9 cellular contexts compared by ENCODE assay signal in the genomic region with DNA sequence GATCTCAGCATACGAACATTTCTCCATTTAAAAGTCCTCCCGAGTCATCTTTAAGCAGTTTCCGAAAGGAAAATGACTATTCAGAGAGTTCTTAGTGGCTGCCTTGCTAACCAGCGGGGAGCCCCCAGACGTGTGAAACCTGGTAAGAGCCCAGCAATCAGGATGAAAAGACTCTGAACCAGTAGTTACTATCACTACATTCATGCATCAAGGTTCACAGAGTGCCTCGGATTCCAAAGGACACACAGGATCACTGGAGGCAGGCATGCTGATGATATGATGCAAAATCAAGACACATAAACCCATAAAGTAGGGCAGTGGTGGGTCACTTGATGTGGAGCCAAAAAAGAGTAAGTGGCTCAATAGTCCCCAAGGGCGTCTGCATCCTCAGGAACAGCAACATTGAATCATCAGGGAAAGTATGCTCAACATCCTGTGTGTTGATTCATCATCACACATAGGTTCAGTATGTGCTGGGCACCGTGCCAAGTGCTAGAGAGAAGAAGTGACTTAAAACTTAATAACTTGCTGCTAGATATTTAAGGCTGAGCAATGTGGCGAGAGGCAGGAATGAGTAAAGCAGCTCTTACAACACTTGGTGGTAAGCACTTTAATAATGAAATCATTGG. TPM values are rescaled to one million over a fixed set of nuclear protein-coding genes. Genes with fewer than 3 reads are reported as not detected.
DNase-seq lines count a peak whose midpoint lies in the region; ATAC-seq, FAIRE-seq and TF ChIP-seq lines count a peak whose summit lies in the region.
"Had no signal": no experiment of that assay in that cellular context is flagged by ENCODE, and none has a peak within 500 bp of the region (broad histone marks: within the 10 kb centered on the region; RNA-seq: fewer than 3 reads in every experiment).

No MANE protein-coding gene starts in this region.

- no peak overlapping the region for H3K4me2 ChIP-seq in DND-41 (ENCODE audit: insufficient read depth, low read length)

- peak; percentile 98 for FAIRE-seq in bronchial epithelial cell (lab: Jason Lieb, UNC)

- no peak overlapping the region for H3K9ac ChIP-seq in DND-41 (ENCODE audit: low read depth, low read length)

- no peak overlapping the region for H3K27ac ChIP-seq in DND-41 (ENCODE audit: low read length)

- H3K9me3 ChIP-seq in DND-41 (ENCODE audit: insufficient read depth, low read length, severe bottlenecking), result no peaks in the 10 kb centered on the region

- DNase-seq in DND-41 (peak; percentile 12), HS-5 (ENCODE audit: low read depth) (peak; percentile 100), bronchial epithelial cell (ENCODE audit: low read depth) (peak; percentile 100), left lobe of liver (ENCODE audit: low spot score) (peak; percentile 51), NCI-H146 treated with DMSO at 0.1 percent for 48 hours (lab: John Stamatoyannopoulos, UW; ENCODE audit: unreplicated experiment) (no peak)
- DNase-seq in stimulated activated CD4-positive, alpha-beta T cell treated with anti-CD3 and anti-CD28 coated beads, TNF-alpha, amount 100 ng/mL, for 1 hour (ENCODE audit: low read depth in 3 of 3, low spot score in 1 of 3), result peak in 2 of 3 donors; percentile 43 to 50
- DNase-seq: stimulated activated naive B cell treated with anti-CD40 and anti-IgM and Interleukin-4, amounts not matched to agents 10 μg/mL and 1 μg/mL and 100 μg/mL, for 72 hours had no signal

- H3K36me3 ChIP-seq in DND-41 (ENCODE audit: insufficient read depth, low read length), result no peaks in the 10 kb centered on the region
- H3K36me3 ChIP-seq in bronchial epithelial cell (ENCODE audit: control insufficient read depth, insufficient read depth, low read length), result no peaks in the 10 kb centered on the region

- no peak for ATAC-seq in DND-41 (ENCODE audit: insufficient read depth, low read depth)
- peak; percentile 85 to 86 for ATAC-seq in activated CD4-positive, CD25-positive, alpha-beta regulatory T cell treated with anti-CD3 and anti-CD28 coated beads, Interleukin-2, amount 50 U/mL, for 24 hours
- ATAC-seq in left lobe of liver, result peak; percentile 19
- no peak for ATAC-seq in GM18505 (IDR thresholded peaks at IDR 0.05; ENCODE audit: unreplicated experiment)

- TF ChIP-seq CTCF in DND-41 (IDR thresholded peaks at IDR 0.05; ENCODE audit: borderline replicate concordance, extremely low read depth, low read length, poor library complexity, severe bottlenecking) (no peak), bronchial epithelial cell (IDR thresholded peaks at IDR 0.05; ENCODE audit: insufficient read depth, low read length, severe bottlenecking) (no peak)

- H3K4me1 ChIP-seq in DND-41 (ENCODE audit: insufficient read depth, low read length), result no peaks in the 10 kb centered on the region

- TF ChIP-seq POLR2A in GM18505 (IDR thresholded peaks at IDR 0.05; ENCODE audit: borderline replicate concordance, extremely low read depth, insufficient read depth, insufficient read length), result no peak

- no peaks in the 10 kb centered on the region for H3K27me3 ChIP-seq in DND-41 (ENCODE audit: insufficient read depth, low read length, poor library complexity)
- H3K27me3 ChIP-seq in bronchial epithelial cell (ENCODE audit: control insufficient read depth, insufficient read depth, low read length), result no peaks in the 10 kb centered on the region

- H2AFZ ChIP-seq in DND-41 (ENCODE audit: low read depth, low read length), result no peak overlapping the region

- no peaks in the 10 kb centered on the region for H4K20me1 ChIP-seq in DND-41 (ENCODE audit: insufficient read depth, low read length)

- H3K4me3 ChIP-seq in DND-41 (ENCODE audit: low read depth in 1 of 2, low read length in 2 of 2) (no peak overlapping the region), bronchial epithelial cell (ENCODE audit: low read depth, low read length) (peak overlapping the region; percentile 38)

- H3K79me2 ChIP-seq in DND-41 (ENCODE audit: insufficient read depth, low read length), result no peaks in the 10 kb centered on the region

RNA-seq across cellular contexts. Expression of a gene that starts 4.4 kb away (rescaled TPM):
- total RNA-seq in bronchial epithelial cell, result 1.5 and 3.7 TPM in 2 replicates
- total RNA-seq in left lobe of liver, result not detected

RNA-seq across cellular contexts. Expression of a gene that starts 53.4 kb away (rescaled TPM):
- total RNA-seq in bronchial epithelial cell (0.13 and 0.26 TPM in 2 replicates), left lobe of liver (not detected)

Comparison
In these comparisons a context has a peak if more than half of its experiments do, and no peak if none do; other contexts are left out.
1. ATAC-seq: peak in activated CD4-positive, CD25-positive, alpha-beta regulatory T cell treated with anti-CD3 and anti-CD28 coated beads, Interleukin-2, amount 50 U/mL, for 24 hours (2 of 2) and left lobe of liver (single experiment); none in DND-41 (single experiment) and GM18505 (single experiment).